Comparison of ENCODE assay signal across 22 cellular contexts in genomic region chr16:2934450-2934849, GRCh38. TPM values are rescaled to one million over a fixed set of nuclear protein-coding genes. Genes with fewer than 3 reads are reported as not detected.
DNase-seq lines count a peak whose midpoint lies in the region; ATAC-seq, FAIRE-seq and TF ChIP-seq lines count a peak whose summit lies in the region.
"Had no signal": no experiment of that assay in that cellular context is flagged by ENCODE, and none has a peak within 500 bp of the region (broad histone marks: within the 10 kb centered on the region; RNA-seq: fewer than 3 reads in every experiment).

No MANE protein-coding gene starts in this region.

- TF ChIP-seq RAD21 in GM12878 (IDR thresholded peaks at IDR 0.05; ENCODE audit: insufficient read depth, low read depth, low read length) = no peak

- in situ Hi-C loops in GM12878 (cut with MboI) (no loop called here), mammary epithelial cell (cut with MboI; ENCODE audit: low sequenced_read_pairs in 2 of 2) (no loop called here)

- peak overlapping the region; percentile 63 for H3K27ac ChIP-seq in KOPT-K1 (ENCODE audit: low read depth, low read length, poor library complexity, severe bottlenecking)
- no peak overlapping the region for H3K27ac ChIP-seq in GM12878 (ENCODE audit: control insufficient read depth, insufficient read depth)
- H3K27ac ChIP-seq in mammary epithelial cell (ENCODE audit: insufficient read depth, low read depth, low read length) = no peak overlapping the region
- H3K27ac ChIP-seq: HL-60, KMS-11 had no signal

- no peaks in the 10 kb centered on the region for H3K9me3 Mint-ChIP-seq in stimulated activated naive CD8-positive, alpha-beta T cell treated with anti-CD3 and anti-CD28 coated beads, Interleukin-15, amount 100 ng/mL, for 72 hours
- H3K9me3 Mint-ChIP-seq: HFFc6; T-helper 1 cell treated with Interleukin-12 subunit alpha and Interleukin-12 subunit beta and Interleukin-4 antibody, amounts not matched to agents 30 μg/mL and 1 μg/mL, for 36 hours had no signal

- H2AFZ ChIP-seq in GM12878 (ENCODE audit: control insufficient read depth, low read depth, low read length) (no peak overlapping the region), mammary epithelial cell (ENCODE audit: low read depth, low read length) (no peak overlapping the region)

- BruUV-seq in GM12878 (replicated peaks; lab: Mats Ljungman, UMichigan) (TSS peak; percentile 47), mammary epithelial cell (replicated peaks; lab: Mats Ljungman, UMichigan) (no TSS peak)

- 89% methylated on average over 15 of the region's 15 CpGs for WGBS in GM12878 (ENCODE audit: insufficient coverage, insufficient replicate concordance, low lambda C conversion rate, missing lambda C conversion rate)
- WGBS in mammary epithelial cell (ENCODE audit: low coverage, missing lambda C conversion rate) = 86% methylated on average over 13 of the region's 15 CpGs

- no peaks in the 10 kb centered on the region for H3K27me3 Mint-ChIP-seq in stimulated activated naive CD8-positive, alpha-beta T cell treated with anti-CD3 and anti-CD28 coated beads, Interleukin-15, amount 100 ng/mL, for 72 hours

- H3K27me3 ChIP-seq in GM12878 (replicated peaks in 1 of 2; ENCODE audit: control insufficient read depth in 2 of 2, insufficient read depth in 2 of 2, low read length in 1 of 2) (no peaks in the 10 kb centered on the region), mammary epithelial cell (ENCODE audit: insufficient read depth, low read length) (no peaks in the 10 kb centered on the region)

- intact Hi-C loops in GM12878 (cut with micrococcal nuclease; ENCODE audit: unreplicated experiment) = no loop called here
- intact Hi-C loops in mammary epithelial cell (cut with micrococcal nuclease) = no loop called here

- no peaks in the 10 kb centered on the region for H3K79me2 ChIP-seq in GM12878 (ENCODE audit: control insufficient read depth, insufficient read depth, low read length)
- H3K79me2 ChIP-seq in mammary epithelial cell (ENCODE audit: insufficient read depth, low read length) = no peaks in the 10 kb centered on the region

- TF ChIP-seq EP300 in GM12878 (IDR thresholded peaks at IDR 0.05; ENCODE audit: borderline replicate concordance in 1 of 2, control insufficient read depth in 1 of 2, low read depth in 2 of 2, low read length in 2 of 2) = no peak

- H3K4me3 Mint-ChIP-seq in stimulated activated naive CD8-positive, alpha-beta T cell treated with anti-CD3 and anti-CD28 coated beads, Interleukin-15, amount 100 ng/mL, for 72 hours = no peak overlapping the region
- H3K4me3 Mint-ChIP-seq: HFFc6; T-helper 1 cell treated with Interleukin-12 subunit alpha and Interleukin-12 subunit beta and Interleukin-4 antibody, amounts not matched to agents 30 μg/mL and 1 μg/mL, for 36 hours had no signal

- POLR2A ChIA-PET in GM12878 (lab: Charles Lee) = interaction anchor here (0.6 kb wide), 1 partner anchor 46 kb away, joined by 7 read pairs; no protein-coding TSS in a partner anchor

- no peak overlapping the region for H3K4me2 ChIP-seq in GM12878 (ENCODE audit: control insufficient read depth, insufficient read depth)
- no peak overlapping the region for H3K4me2 ChIP-seq in mammary epithelial cell (ENCODE audit: insufficient read depth, low read depth, low read length)
- H3K4me2 ChIP-seq: KMS-11 had no signal

- H3K36me3 ChIP-seq in KOPT-K1 (ENCODE audit: insufficient read depth, low read length) (peaks cover 37% of the 10 kb centered on the region; the same call in 1 of the 2 replicates), GM12878 (ENCODE audit: control insufficient read depth in 2 of 2, insufficient read depth in 2 of 2, low read length in 1 of 2) (peaks cover 2 to 23% of the 10 kb centered on the region in 2 experiments; a peak in 3 of 4 replicates), mammary epithelial cell (ENCODE audit: insufficient read depth, low read length) (peaks cover 9% of the 10 kb centered on the region)

- CTCF ChIA-PET in GM12878 (lab: Yijun Ruan, JAX) (no interaction called here), mammary epithelial cell (lab: Charles Lee; ENCODE audit: low non-redundant PET) (no interaction called here)

- peaks cover 7% of the 10 kb centered on the region for H3K4me1 Mint-ChIP-seq in stimulated activated naive CD8-positive, alpha-beta T cell treated with anti-CD3 and anti-CD28 coated beads, Interleukin-15, amount 100 ng/mL, for 72 hours

- no peak for DNase-seq in stimulated activated naive CD8-positive, alpha-beta T cell treated with anti-CD3 and anti-CD28 coated beads, Interleukin-15, amount 100 ng/mL, for 72 hours
- DNase-seq in stimulated activated naive CD8-positive, alpha-beta T cell treated with anti-CD3 and anti-CD28 coated beads, Interleukin-15, Interleukin-2, amounts not matched to agents 100 U/mL and 50 U/mL, for 24 hours = no peak
- DNase-seq in GM12878 (ENCODE audit: low read depth, low spot score) (no peak), mammary epithelial cell (no peak), cerebellar cortex (ENCODE audit: low spot score) (no peak)
- DNase-seq: HFFc6, MV-4-11, NCI-H1694, NCI-H2081, NCI-H2171, NCI-H524 treated with DMSO at 0.1 percent for 48 hours, NCI-H82, Right ventricle myocardium superior had no signal

- H3K27ac Mint-ChIP-seq in stimulated activated naive CD8-positive, alpha-beta T cell treated with anti-CD3 and anti-CD28 coated beads, Interleukin-15, amount 100 ng/mL, for 72 hours = peak overlapping the region; percentile 24 to 72
- H3K27ac Mint-ChIP-seq: HFFc6; T-helper 1 cell treated with Interleukin-12 subunit alpha and Interleukin-12 subunit beta and Interleukin-4 antibody, amounts not matched to agents 30 μg/mL and 1 μg/mL, for 36 hours had no signal

- H3K9ac ChIP-seq in GM12878 (ENCODE audit: control insufficient read depth, insufficient read depth, low read length) = no peak overlapping the region
- H3K9ac ChIP-seq in mammary epithelial cell (ENCODE audit: insufficient read depth, low read length) = no peak overlapping the region
- H3K9ac ChIP-seq: KMS-11 had no signal

- TF ChIP-seq CTCF in GM12878 (IDR thresholded peaks at IDR 0.05 in 2 of 3, conservative IDR thresholded peaks at IDR 0.05 in 1 of 3; ENCODE audit: control insufficient read depth in 2 of 3, extremely low read depth in 1 of 3, insufficient read depth in 1 of 3, low read depth in 3 of 3, low read length in 3 of 3) (no peak), mammary epithelial cell (conservative IDR thresholded peaks at IDR 0.05 in 1 of 2, IDR thresholded peaks at IDR 0.05 in 1 of 2; ENCODE audit: extremely low read depth in 1 of 2, insufficient read depth in 1 of 2, low read depth in 1 of 2, low read length in 2 of 2) (no peak)

- no peak for FAIRE-seq in GM12878 (lab: Jason Lieb, UNC)
- FAIRE-seq: A204.1, GM18507, GM19239, HepG2 had no signal

- dilution Hi-C loops in mammary epithelial cell (cut with HindIII; ENCODE audit: low sequenced_read_pairs) = no loop called here

- TF ChIP-seq POLR2A in GM12878 (IDR thresholded peaks at IDR 0.05; ENCODE audit: low read depth, low read length) = no peak

- no peaks in the 10 kb centered on the region for H4K20me1 ChIP-seq in GM12878 (ENCODE audit: control insufficient read depth, insufficient read depth)
- H4K20me1 ChIP-seq in mammary epithelial cell (ENCODE audit: insufficient read depth, low read length) = no peaks in the 10 kb centered on the region

- SMC1A ChIA-PET in GM12878 (lab: Charles Lee; ENCODE audit: uncharacterized antibody, unreplicated experiment) = no interaction called here

- ATAC-seq in stimulated activated naive CD8-positive, alpha-beta T cell treated with anti-CD3 and anti-CD28 coated beads, Interleukin-15, amount 100 ng/mL, for 72 hours = no peak
- no peak for ATAC-seq in stimulated activated naive CD8-positive, alpha-beta T cell treated with anti-CD3 and anti-CD28 coated beads, Interleukin-15, Interleukin-2, amounts not matched to agents 100 U/mL and 50 U/mL, for 24 hours
- no peak for ATAC-seq in GM12878
- no peak for ATAC-seq in GM19023 (IDR thresholded peaks at IDR 0.05; ENCODE audit: unreplicated experiment)
- ATAC-seq: HepG2 had no signal

- RAD21 ChIA-PET in GM12878 (lab: Charles Lee; ENCODE audit: unreplicated experiment) = interaction anchor here (0.6 kb wide), 1 partner anchor 48 kb away, joined by 3 read pairs; no protein-coding TSS in a partner anchor

- H3K9me3 ChIP-seq in KOPT-K1 (ENCODE audit: insufficient read depth, low read length, poor library complexity, severe bottlenecking) = no peaks in the 10 kb centered on the region
- H3K9me3 ChIP-seq in GM12878 (replicated peaks; ENCODE audit: control insufficient read depth, insufficient read depth, low read length) = no peaks in the 10 kb centered on the region
- no peaks in the 10 kb centered on the region for H3K9me3 ChIP-seq in mammary epithelial cell (replicated peaks; ENCODE audit: insufficient read depth, low read length)

- H3K4me3 ChIP-seq in GM12878 (no peak overlapping the region), mammary epithelial cell (replicated peaks in 1 of 3; ENCODE audit: insufficient read depth in 1 of 3, low read depth in 2 of 3, low read length in 3 of 3) (no peak overlapping the region)

- H3K4me1 ChIP-seq in GM12878 (ENCODE audit: control insufficient read depth, insufficient read depth, low read length) (no peaks in the 10 kb centered on the region), mammary epithelial cell (ENCODE audit: insufficient read depth, low read length) (no peaks in the 10 kb centered on the region)

RNA-seq across cellular contexts. Expression of gene FLYWCH1, which starts 22.7 kb away (rescaled TPM):
- total RNA-seq in GM12878 (2013; cell fraction: nucleolus; rRNA removed) = 40.3 and 43.6 TPM in 2 replicates
- total RNA-seq in GM12878 (2014; rRNA removed) (15.0 and 19.7 TPM in 2 replicates), GM12878 (2014; rRNA removed; fragmentation: Illumina TruSeq; extraction: Trizol) (6.6 and 7.9 TPM in 2 replicates), GM12878 (2021) (27.8 and 33.8 TPM in 2 replicates), mammary epithelial cell (10 to 100 TPM; 53.2 to 56.1 TPM)
- polyA plus RNA-seq in GM12878 (2011; ENCODE audit: low read depth) = 10.7 TPM
- polyA plus RNA-seq in GM12878 (2011; rRNA removed) (7.7 and 10.6 TPM in 2 replicates), GM12878 (2014; fragmentation: Illumina TruSeq; extraction: Trizol) (1.8 and 10.1 TPM in 2 replicates), GM12878 (2014; fragmentation: Nextera tagmentation; extraction: Ambion mirVana) (under 1 TPM; 0.47 to 0.60 TPM), GM12878 (2014; rRNA removed) (29.1 and 37.9 TPM in 2 replicates), GM12878 (2016; fragmentation: Nextera tagmentation; extraction: Ambion mirVana) (10 to 100 TPM; 11.8 to 16.7 TPM), mammary epithelial cell (22.3 TPM)
- polyA plus RNA-seq in GM12878 (2011; cell fraction: cytosol; rRNA removed) = 21.5 and 28.4 TPM in 2 replicates
- 55.9 and 70.0 TPM in 2 replicates for polyA plus RNA-seq in GM12878 (2011; cell fraction: nucleus; rRNA removed)
- polyA plus RNA-seq in GM12878 (2012) = 20.9 and 21.5 TPM in 2 replicates
- polyA minus RNA-seq in GM12878 (2011; rRNA and poly(A)+ RNA removed) = 6.7 and 11.4 TPM in 2 replicates
- polyA minus RNA-seq in GM12878 (2011; cell fraction: cytosol; rRNA and poly(A)+ RNA removed) = 6.5 and 9.9 TPM in 2 replicates
- polyA minus RNA-seq in GM12878 (2011; cell fraction: nucleus; rRNA and poly(A)+ RNA removed) = 7.4 and 18.7 TPM in 2 replicates
- 10.5 TPM for polyA minus RNA-seq in mammary epithelial cell

RNA-seq across cellular contexts. Expression of gene KREMEN2, which starts 29.6 kb away (rescaled TPM):
- total RNA-seq in GM12878 (2013; cell fraction: nucleolus; rRNA removed) = 7.1 TPM in 2 replicates
- 1.3 and 1.8 TPM in 2 replicates for total RNA-seq in GM12878 (2014; rRNA removed)
- total RNA-seq in GM12878 (2014; rRNA removed; fragmentation: Illumina TruSeq; extraction: Trizol) = 0.14 and 0.18 TPM in 2 replicates
- total RNA-seq in GM12878 (2021) = 1.5 TPM in 2 replicates
- polyA plus RNA-seq in GM12878 (2011; ENCODE audit: low read depth) = not detected
- 1.6 and 3.7 TPM in 2 replicates for polyA plus RNA-seq in GM12878 (2011; rRNA removed)
- polyA plus RNA-seq in GM12878 (2011; cell fraction: cytosol; rRNA removed) = 5.4 and 9.9 TPM in 2 replicates
- polyA plus RNA-seq in GM12878 (2011; cell fraction: nucleus; rRNA removed) = 34.9 and 50.5 TPM in 2 replicates
- polyA plus RNA-seq in GM12878 (2012) = 0.59 and 0.68 TPM in 2 replicates
- polyA plus RNA-seq in GM12878 (2014; fragmentation: Illumina TruSeq; extraction: Trizol) = 0.06 TPM in 1 of 2 replicates, not detected in the other
- polyA plus RNA-seq in GM12878 (2014; fragmentation: Nextera tagmentation; extraction: Ambion mirVana) = not detected
- 1.1 and 1.8 TPM in 2 replicates for polyA plus RNA-seq in GM12878 (2014; rRNA removed)
- polyA plus RNA-seq in GM12878 (2016; fragmentation: Nextera tagmentation; extraction: Ambion mirVana) = under 1 TPM; 0.45 to 0.59 TPM
- 0.37 and 1.3 TPM in 2 replicates for polyA minus RNA-seq in GM12878 (2011; rRNA and poly(A)+ RNA removed)
- polyA minus RNA-seq in GM12878 (2011; cell fraction: cytosol; rRNA and poly(A)+ RNA removed) = 1.5 and 2.8 TPM in 2 replicates
- polyA minus RNA-seq in GM12878 (2011; cell fraction: nucleus; rRNA and poly(A)+ RNA removed) = 3.1 and 4.5 TPM in 2 replicates
- under 1 TPM; 0.33 to 0.96 TPM for total RNA-seq in mammary epithelial cell
- 0.99 TPM for polyA plus RNA-seq in mammary epithelial cell
- polyA minus RNA-seq in mammary epithelial cell = not detected
- total RNA-seq: HFFc6, Right ventricle myocardium superior had no signal

RNA-seq across cellular contexts. Expression of gene PAQR4, which starts 34.7 kb away (rescaled TPM):
- 14.8 and 15.2 TPM in 2 replicates for total RNA-seq in GM12878 (2013; cell fraction: nucleolus; rRNA removed)
- total RNA-seq in GM12878 (2014; rRNA removed) (20.8 and 21.1 TPM in 2 replicates), GM12878 (2014; rRNA removed; fragmentation: Illumina TruSeq; extraction: Trizol) (10.6 and 11.9 TPM in 2 replicates), GM12878 (2021) (30.7 and 31.8 TPM in 2 replicates), mammary epithelial cell (10 to 100 TPM in 1 of 2 donors, 1 to 10 TPM in 1; 6.8 to 21.6 TPM)
- 4.8 TPM for polyA plus RNA-seq in GM12878 (2011; ENCODE audit: low read depth)
- polyA plus RNA-seq in GM12878 (2011; rRNA removed) (7.2 and 13.9 TPM in 2 replicates), GM12878 (2014; fragmentation: Illumina TruSeq; extraction: Trizol) (7.6 and 13.1 TPM in 2 replicates), GM12878 (2014; fragmentation: Nextera tagmentation; extraction: Ambion mirVana) (under 1 TPM; 0.39 to 0.84 TPM), GM12878 (2014; rRNA removed) (29.4 and 29.9 TPM in 2 replicates), GM12878 (2016; fragmentation: Nextera tagmentation; extraction: Ambion mirVana) (10 to 100 TPM in 1 of 2 experiments, 1 to 10 TPM in 1; 5.9 to 14.2 TPM), mammary epithelial cell (24.1 TPM)
- polyA plus RNA-seq in GM12878 (2011; cell fraction: cytosol; rRNA removed) = 20.7 and 26.5 TPM in 2 replicates
- 66.1 and 79.5 TPM in 2 replicates for polyA plus RNA-seq in GM12878 (2011; cell fraction: nucleus; rRNA removed)
- polyA plus RNA-seq in GM12878 (2012) = 8.9 and 9.3 TPM in 2 replicates
- 10.3 and 16.7 TPM in 2 replicates for polyA minus RNA-seq in GM12878 (2011; rRNA and poly(A)+ RNA removed)
- 11.9 and 13.4 TPM in 2 replicates for polyA minus RNA-seq in GM12878 (2011; cell fraction: cytosol; rRNA and poly(A)+ RNA removed)
- 9.6 and 17.0 TPM in 2 replicates for polyA minus RNA-seq in GM12878 (2011; cell fraction: nucleus; rRNA and poly(A)+ RNA removed)
- 15.3 TPM for polyA minus RNA-seq in mammary epithelial cell

RNA-seq across cellular contexts. Expression of gene PKMYT1, which starts 45.8 kb away (rescaled TPM):
- total RNA-seq in GM12878 (2013; cell fraction: nucleolus; rRNA removed) = 41.1 and 44.0 TPM in 2 replicates
- 31.6 and 39.6 TPM in 2 replicates for total RNA-seq in GM12878 (2014; rRNA removed)
- 11.5 and 13.6 TPM in 2 replicates for total RNA-seq in GM12878 (2014; rRNA removed; fragmentation: Illumina TruSeq; extraction: Trizol)
- 72.6 and 77.1 TPM in 2 replicates for total RNA-seq in GM12878 (2021)
- polyA plus RNA-seq in GM12878 (2011; ENCODE audit: low read depth) = 6.7 TPM
- polyA plus RNA-seq in GM12878 (2011; rRNA removed) = 3.4 and 9.3 TPM in 2 replicates
- 18.5 and 31.3 TPM in 2 replicates for polyA plus RNA-seq in GM12878 (2011; cell fraction: cytosol; rRNA removed)
- polyA plus RNA-seq in GM12878 (2011; cell fraction: nucleus; rRNA removed) = 97.2 and 161 TPM in 2 replicates
- polyA plus RNA-seq in GM12878 (2012) = 24.9 and 30.6 TPM in 2 replicates
- 6.9 and 13.1 TPM in 2 replicates for polyA plus RNA-seq in GM12878 (2014; fragmentation: Illumina TruSeq; extraction: Trizol)
- polyA plus RNA-seq in GM12878 (2014; fragmentation: Nextera tagmentation; extraction: Ambion mirVana) = 10 to 100 TPM in 1 of 2 experiments, 1 to 10 TPM in 1; 4.6 to 20.2 TPM
- 48.1 and 63.7 TPM in 2 replicates for polyA plus RNA-seq in GM12878 (2014; rRNA removed)
- 100 to 1,000 TPM in 1 of 2 experiments, 10 to 100 TPM in 1; 91.9 to 101 TPM for polyA plus RNA-seq in GM12878 (2016; fragmentation: Nextera tagmentation; extraction: Ambion mirVana)
- 5.8 and 9.7 TPM in 2 replicates for polyA minus RNA-seq in GM12878 (2011; rRNA and poly(A)+ RNA removed)
- 14.4 and 23.0 TPM in 2 replicates for polyA minus RNA-seq in GM12878 (2011; cell fraction: cytosol; rRNA and poly(A)+ RNA removed)
- 18.4 and 39.6 TPM in 2 replicates for polyA minus RNA-seq in GM12878 (2011; cell fraction: nucleus; rRNA and poly(A)+ RNA removed)
- 10 to 100 TPM in 1 of 2 donors, 1 to 10 TPM in 1; 4.2 to 67.2 TPM for total RNA-seq in mammary epithelial cell
- polyA plus RNA-seq in mammary epithelial cell = 44.5 TPM
- 37.9 TPM for polyA minus RNA-seq in mammary epithelial cell

RNA-seq across cellular contexts. Expression of gene FLYWCH2, which starts 51.4 kb away (rescaled TPM):
- total RNA-seq in GM12878 (2013; cell fraction: nucleolus; rRNA removed) = 10.5 and 11.0 TPM in 2 replicates
- total RNA-seq in GM12878 (2014; rRNA removed) = 39.9 and 43.1 TPM in 2 replicates
- 9.1 and 11.7 TPM in 2 replicates for total RNA-seq in GM12878 (2014; rRNA removed; fragmentation: Illumina TruSeq; extraction: Trizol)
- 23.8 and 25.3 TPM in 2 replicates for total RNA-seq in GM12878 (2021)
- 4.3 TPM for polyA plus RNA-seq in GM12878 (2011; ENCODE audit: low read depth)
- polyA plus RNA-seq in GM12878 (2011; rRNA removed) = 3.0 and 6.2 TPM in 2 replicates
- 11.6 and 18.8 TPM in 2 replicates for polyA plus RNA-seq in GM12878 (2011; cell fraction: cytosol; rRNA removed)
- 11.1 and 12.1 TPM in 2 replicates for polyA plus RNA-seq in GM12878 (2011; cell fraction: nucleus; rRNA removed)
- polyA plus RNA-seq in GM12878 (2012) = 14.4 and 14.6 TPM in 2 replicates
- polyA plus RNA-seq in GM12878 (2014; fragmentation: Illumina TruSeq; extraction: Trizol) = 3.5 and 4.3 TPM in 2 replicates
- 1 to 10 TPM in 1 of 2 experiments, under 1 TPM in 1; 0.27 to 1.8 TPM for polyA plus RNA-seq in GM12878 (2014; fragmentation: Nextera tagmentation; extraction: Ambion mirVana)
- polyA plus RNA-seq in GM12878 (2014; rRNA removed) = 29.2 and 51.0 TPM in 2 replicates
- 10 to 100 TPM; 29.5 to 30.2 TPM for polyA plus RNA-seq in GM12878 (2016; fragmentation: Nextera tagmentation; extraction: Ambion mirVana)
- 1.2 and 4.6 TPM in 2 replicates for polyA minus RNA-seq in GM12878 (2011; rRNA and poly(A)+ RNA removed)
- polyA minus RNA-seq in GM12878 (2011; cell fraction: cytosol; rRNA and poly(A)+ RNA removed) = 5.0 and 9.8 TPM in 2 replicates
- polyA minus RNA-seq in GM12878 (2011; cell fraction: nucleus; rRNA and poly(A)+ RNA removed) = 2.4 and 3.5 TPM in 2 replicates
- 10 to 100 TPM; 20.2 to 38.3 TPM for total RNA-seq in mammary epithelial cell
- polyA plus RNA-seq in mammary epithelial cell = 18.4 TPM
- 2.3 TPM for polyA minus RNA-seq in mammary epithelial cell
